In the genomic region with DNA sequence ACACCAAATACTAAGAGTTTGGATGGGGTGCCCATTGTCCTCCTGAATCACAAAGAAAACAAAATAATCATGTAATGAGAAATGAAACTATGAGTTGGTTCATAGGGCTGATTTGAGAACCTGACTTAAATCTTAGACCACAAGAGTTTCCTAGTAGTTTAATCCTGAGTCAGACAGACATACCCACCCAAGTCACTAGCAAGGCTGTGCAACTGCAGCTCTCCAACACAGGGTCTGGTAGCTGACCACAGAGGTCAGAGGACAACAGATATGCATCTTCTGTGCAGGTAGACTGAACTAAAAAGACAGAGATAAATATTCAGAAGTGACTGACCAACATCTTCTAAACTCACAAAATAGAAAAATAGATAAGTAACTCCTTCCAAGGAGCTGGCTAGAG, we compare ENCODE assay signal across 24 cellular contexts.
"Had no signal": no experiment of that assay in that cellular context is flagged by ENCODE, and none has a peak within 500 bp of the region (broad histone marks: within the 10 kb centered on the region; RNA-seq: fewer than 3 reads in every experiment).

No MANE protein-coding gene starts in this region.

- H3K4me2 ChIP-seq: PC-9 had no signal

- H3K4me1 ChIP-seq: Peyer's patch, SJSA1 had no signal

- H3K27ac ChIP-seq: HL-60, PC-9, Peyer's patch, SJSA1, SK-N-MC had no signal

- H3K27me3 ChIP-seq: Peyer's patch, SJSA1 had no signal

- H3K9me3 ChIP-seq: Peyer's patch, SJSA1 had no signal

- DNase-seq: Kasumi-1, KG1, NCI-H1092, NCI-H1105 treated with DMSO at 0.1 percent for 48 hours, NCI-H1417 treated with DMSO at 0.1 percent for 48 hours, NCI-H146, NCI-H1694 treated with DMSO at 0.1 percent for 48 hours, NCI-H1930, NCI-H2081, NCI-H2107, NCI-H2227 treated with DMSO at 0.1 percent for 48 hours, NCI-H524, NCI-H526 treated with DMSO at 0.1 percent for 48 hours, NCI-H774, OCI-M1, Peyer's patch, Right ventricle myocardium superior, RPMI8226, SIG-M5 had no signal

- H3K4me3 ChIP-seq: PC-9, Peyer's patch, SJSA1, SK-N-MC had no signal

- H2AFZ ChIP-seq: PC-9 had no signal

- FAIRE-seq: HTR-8/SVneo had no signal

- H3K36me3 ChIP-seq: Peyer's patch, SJSA1 had no signal
